ENCODE assay signal across 10 cellular contexts in the genomic region with DNA sequence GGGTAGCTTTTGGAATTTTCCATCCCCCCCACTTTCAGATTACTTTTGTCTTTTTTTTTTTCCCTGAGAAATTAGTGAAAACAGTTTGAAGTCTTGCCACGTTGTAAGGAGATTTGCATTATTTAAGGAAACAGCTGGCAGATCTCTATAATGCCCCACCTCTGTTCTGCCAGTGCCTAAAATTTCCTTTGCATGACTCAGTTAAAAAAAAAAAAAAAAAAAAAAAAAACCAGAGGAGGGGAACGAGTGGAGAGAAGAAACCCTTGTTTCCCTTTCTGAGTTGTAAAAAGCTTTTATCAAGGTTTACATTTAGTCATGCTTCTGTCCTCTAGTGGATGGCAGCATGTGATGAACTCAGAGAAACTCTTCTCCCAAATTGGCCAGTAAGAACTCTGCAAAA. TPM values are rescaled to one million over a fixed set of nuclear protein-coding genes. Genes with fewer than 3 reads are reported as not detected.
DNase-seq lines count a peak whose midpoint lies in the region; ATAC-seq, FAIRE-seq and TF ChIP-seq lines count a peak whose summit lies in the region.
"Had no signal": no experiment of that assay in that cellular context is flagged by ENCODE, and none has a peak within 500 bp of the region (broad histone marks: within the 10 kb centered on the region; RNA-seq: fewer than 3 reads in every experiment).

No MANE protein-coding gene starts in this region.

- no peaks in the 10 kb centered on the region for H3K9me2 ChIP-seq in DOHH2 (replicated peaks; ENCODE audit: control insufficient read depth, low read length)
- no peaks in the 10 kb centered on the region for H3K9me2 ChIP-seq in OCI-LY1 (ENCODE audit: low read depth, low read length)

- no peak overlapping the region for H3K4me3 ChIP-seq in DOHH2 (ENCODE audit: low read length)
- H3K4me3 ChIP-seq in OCI-LY1 (ENCODE audit: low read depth, low read length, poor library complexity, severe bottlenecking): no peak overlapping the region

- H3K4me1 ChIP-seq in DOHH2 (ENCODE audit: control insufficient read depth, low read length) (peaks cover 22% of the 10 kb centered on the region), OCI-LY1 (ENCODE audit: insufficient read depth, low read length, severe bottlenecking) (peaks cover 24% of the 10 kb centered on the region)

- peak overlapping the region; percentile 22 for H3K4me2 ChIP-seq in DOHH2 (ENCODE audit: low read length)
- peak overlapping the region; percentile 37 for H3K4me2 ChIP-seq in OCI-LY1 (ENCODE audit: low read length)

- TF ChIP-seq CTCF in DOHH2 (IDR thresholded peaks at IDR 0.05; ENCODE audit: low read depth, low read length, poor library complexity, severe bottlenecking) (no peak), OCI-LY1 (IDR thresholded peaks at IDR 0.05; ENCODE audit: low read length) (0 out of 2 replicates have a peak, but pooled peaks have one; percentile 7), omental fat pad (IDR thresholded peaks at IDR 0.05) (no peak), D721Med (IDR thresholded peaks at IDR 0.05; ENCODE audit: insufficient read depth, missing control alignments) (no peak)

- no peaks in the 10 kb centered on the region for H3F3A ChIP-seq in DOHH2 (ENCODE audit: control insufficient read depth, insufficient read depth)
- H3F3A ChIP-seq in OCI-LY1 (ENCODE audit: insufficient read depth, low read length): no peaks in the 10 kb centered on the region

- H3K27ac ChIP-seq in DOHH2 (ENCODE audit: low read depth, low read length) (no peak overlapping the region), OCI-LY1 (ENCODE audit: low read depth, low read length, poor library complexity, severe bottlenecking) (peak overlapping the region; percentile 13), epithelial cell of prostate (peak overlapping the region; percentile 53)

- ATAC-seq in omental fat pad (ENCODE audit: low FRiP score) (peak; percentile 67), HG03457 (IDR thresholded peaks at IDR 0.05; ENCODE audit: unreplicated experiment) (no peak)

- H4K20me1 ChIP-seq in DOHH2 (ENCODE audit: control insufficient read depth, insufficient read depth, low read depth, low read length) (no peaks in the 10 kb centered on the region), OCI-LY1 (ENCODE audit: insufficient read depth, low read length) (no peaks in the 10 kb centered on the region)

- no peak for FAIRE-seq in D721Med (lab: Jason Lieb, UNC)

- H3K9me3 ChIP-seq in DOHH2 (ENCODE audit: control insufficient read depth, insufficient read depth, low read length): no peaks in the 10 kb centered on the region
- H3K9me3 ChIP-seq in OCI-LY1 (ENCODE audit: low read length): no peaks in the 10 kb centered on the region

- H3K27me3 ChIP-seq in DOHH2 (ENCODE audit: control insufficient read depth, low read length) (no peaks in the 10 kb centered on the region), OCI-LY1 (ENCODE audit: insufficient read depth, low read length) (no peaks in the 10 kb centered on the region)

- H2AFZ ChIP-seq in OCI-LY1 (ENCODE audit: low read length): no peak overlapping the region

- peaks cover 18% of the 10 kb centered on the region for H3K79me2 ChIP-seq in DOHH2 (ENCODE audit: control insufficient read depth, low read length)
- no peaks in the 10 kb centered on the region; the same call in none of the 2 replicates for H3K79me2 ChIP-seq in OCI-LY1 (ENCODE audit: insufficient read depth, low read length)

- no peak overlapping the region for H3K9ac ChIP-seq in OCI-LY1 (ENCODE audit: low read length)

- H3K36me3 ChIP-seq in DOHH2 (ENCODE audit: control insufficient read depth, low read length): no peaks in the 10 kb centered on the region
- H3K36me3 ChIP-seq in OCI-LY1 (ENCODE audit: insufficient read depth, low read length): no peaks in the 10 kb centered on the region

- DNase-seq in epithelial cell of prostate (ENCODE audit: low read depth, low spot score) (no peak), omental fat pad (ENCODE audit: low spot score) (no peak), D721Med (ENCODE audit: insufficient read length, low spot score) (no peak), NCI-H446 treated with DMSO at 0.1 percent for 48 hours (lab: John Stamatoyannopoulos, UW) (no peak)
- DNase-seq in activated T-cell treated with anti-CD3 and anti-CD28 coated beads, Interleukin-2, amount 50 U/mL, for 1 hour: no peak
- DNase-seq: NK-92 treated with Interleukin-12 subunit alpha and Interleukin-12 subunit beta, amount 100 ng/mL, for 24 hours; stimulated activated CD4-positive, alpha-beta T cell treated with anti-CD3 and anti-CD28 coated beads, Interleukin-2, amount 100 ng/mL, for 48 hours had no signal

RNA-seq across cellular contexts. Expression of gene CARMIL1, which starts 33.5 kb away (rescaled TPM):
- total RNA-seq in omental fat pad: 10 to 100 TPM; 24.4 to 35.3 (median 29.6) TPM
